8 cellular contexts compared by ENCODE assay signal in the genomic region with DNA sequence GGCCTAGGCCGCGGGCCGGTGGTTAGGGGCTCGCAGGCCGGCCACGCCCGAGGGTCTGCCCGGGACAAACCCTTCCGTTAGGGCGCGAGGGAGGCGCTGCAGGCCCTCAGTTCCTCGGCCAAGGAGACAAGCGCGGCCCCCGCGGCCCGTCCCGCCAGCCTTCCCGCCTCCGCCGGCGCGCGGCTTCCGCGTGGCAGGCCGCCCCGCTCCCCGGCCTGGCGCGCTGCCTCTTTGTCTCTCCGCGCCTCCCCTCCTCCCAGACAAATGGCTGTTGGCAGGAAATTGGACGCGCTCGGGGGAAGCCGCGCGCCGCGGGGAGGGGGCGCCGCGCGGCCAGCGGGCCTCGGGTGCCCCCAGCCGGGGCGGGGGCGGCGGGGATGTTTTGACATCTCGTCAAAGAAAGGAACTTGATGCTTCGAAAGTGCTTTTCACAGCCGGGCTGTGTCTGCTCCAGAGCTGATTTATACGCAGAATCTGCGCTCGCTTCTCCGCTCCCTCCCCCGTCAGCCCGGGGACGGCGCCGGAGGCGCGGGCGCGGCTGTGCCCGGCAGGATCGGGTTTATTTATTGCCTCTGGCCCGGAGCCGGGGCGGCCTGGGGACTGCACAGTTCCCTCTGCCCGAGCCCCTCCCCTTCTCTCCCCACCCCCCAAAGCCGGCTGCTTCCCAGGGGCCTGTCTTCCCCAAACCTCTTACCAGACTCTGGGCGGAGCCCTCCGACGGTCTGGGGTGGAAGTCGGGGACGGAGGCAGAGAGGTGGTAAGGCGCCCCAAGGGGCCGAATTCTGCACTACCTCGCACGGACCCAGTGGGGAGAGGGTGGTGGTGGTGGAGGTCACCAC. TPM values are rescaled to one million over a fixed set of nuclear protein-coding genes. Genes with fewer than 3 reads are reported as not detected.
DNase-seq lines count a peak whose midpoint lies in the region; ATAC-seq and TF ChIP-seq lines count a peak whose summit lies in the region.

No MANE protein-coding gene starts in this region.

- TF ChIP-seq RAD21 in Ishikawa (IDR thresholded peaks at IDR 0.05; ENCODE audit: low read depth) (peak; percentile 18; the same call in 1 of the 2 replicates), neural cell (conservative IDR thresholded peaks at IDR 0.05) (peak; percentile 36)

- DNase-seq in RPMI7951 (ENCODE audit: low read depth) (peak; percentile 82), fibroblast of the conjunctiva (ENCODE audit: low read depth) (peak; percentile 75)
- DNase-seq in activated T-helper 2 cell treated with anti-CD3 and anti-CD28 coated beads, Interferon-gamma antibody, Interleukin-2, Interleukin-4, amounts not matched to agents 10 μg/mL and 5 μg/mL and 100 μg/mL, durations not matched to agents 14 hours and 24 hours and 36 hours (ENCODE audit: low spot score): peak; percentile 79
- DNase-seq in stimulated activated naive CD8-positive, alpha-beta T cell treated with anti-CD3 and anti-CD28 coated beads, Interleukin-15, amount 100 ng/mL, for 72 hours: peak; percentile 81 to 88

- peak overlapping the region; percentile 82 for H3K4me2 ChIP-seq in DOHH2 (ENCODE audit: low read length)
- peak overlapping the region; percentile 55 for H3K4me2 ChIP-seq in neural cell (ENCODE audit: low read length)

- no peaks in the 10 kb centered on the region for H4K20me1 ChIP-seq in DOHH2 (ENCODE audit: control insufficient read depth, insufficient read depth, low read depth, low read length)
- no peaks in the 10 kb centered on the region for H4K20me1 ChIP-seq in neural cell (ENCODE audit: insufficient read depth)

- peaks cover 31% of the 10 kb centered on the region for H3K4me1 ChIP-seq in DOHH2 (ENCODE audit: control insufficient read depth, low read length)

- peak overlapping the region; percentile 85 for H3K27ac Mint-ChIP-seq in activated T-helper 2 cell treated with anti-CD3 and anti-CD28 coated beads, Interferon-gamma antibody, Interleukin-2, Interleukin-4, amounts not matched to agents 10 μg/mL and 5 μg/mL and 100 μg/mL, durations not matched to agents 14 hours and 24 hours and 36 hours
- H3K27ac Mint-ChIP-seq in stimulated activated naive CD8-positive, alpha-beta T cell treated with anti-CD3 and anti-CD28 coated beads, Interleukin-15, amount 100 ng/mL, for 72 hours: peak overlapping the region; percentile 78 to 91

- peak; percentile 73 for TF ChIP-seq CTCF in DOHH2 (IDR thresholded peaks at IDR 0.05; ENCODE audit: low read depth, low read length, poor library complexity, severe bottlenecking)
- TF ChIP-seq CTCF in neural cell (IDR thresholded peaks at IDR 0.05; ENCODE audit: poor library complexity, severe bottlenecking): peak; percentile 56

- H3K27me3 ChIP-seq in DOHH2 (ENCODE audit: control insufficient read depth, low read length) (no peaks in the 10 kb centered on the region), neural cell (ENCODE audit: insufficient read depth, low read depth, low read length) (no peaks in the 10 kb centered on the region)

- intact Hi-C loops in activated T-helper 2 cell treated with anti-CD3 and anti-CD28 coated beads, Interferon-gamma antibody, Interleukin-2, Interleukin-4, amounts not matched to agents 10 μg/mL and 5 μg/mL and 100 μg/mL, durations not matched to agents 14 hours and 24 hours and 36 hours (cut with micrococcal nuclease): loop anchor here (1.0 to 2.0 kb wide), 2 partner anchors 33 to 292 kb away; no protein-coding TSS in a partner anchor

- no peak for TF ChIP-seq EP300 in Ishikawa (IDR thresholded peaks at IDR 0.05; ENCODE audit: borderline replicate concordance)
- peak; percentile 80 for TF ChIP-seq EP300 in neural cell (conservative IDR thresholded peaks at IDR 0.05; ENCODE audit: poor library complexity, severe bottlenecking)

- H3K36me3 Mint-ChIP-seq in activated T-helper 2 cell treated with anti-CD3 and anti-CD28 coated beads, Interferon-gamma antibody, Interleukin-2, Interleukin-4, amounts not matched to agents 10 μg/mL and 5 μg/mL and 100 μg/mL, durations not matched to agents 14 hours and 24 hours and 36 hours (ENCODE audit: low read depth): peaks cover 5% of the 10 kb centered on the region

- H3K4me3 Mint-ChIP-seq in activated T-helper 2 cell treated with anti-CD3 and anti-CD28 coated beads, Interferon-gamma antibody, Interleukin-2, Interleukin-4, amounts not matched to agents 10 μg/mL and 5 μg/mL and 100 μg/mL, durations not matched to agents 14 hours and 24 hours and 36 hours (ENCODE audit: low read depth): peak overlapping the region; percentile 64
- peak overlapping the region; percentile 73 to 75 for H3K4me3 Mint-ChIP-seq in stimulated activated naive CD8-positive, alpha-beta T cell treated with anti-CD3 and anti-CD28 coated beads, Interleukin-15, amount 100 ng/mL, for 72 hours

- H3F3A ChIP-seq in DOHH2 (ENCODE audit: control insufficient read depth, insufficient read depth): 0 out of 2 replicates have a peak, but pooled peaks cover 5% of the 10 kb centered on the region
- H3F3A ChIP-seq in neural cell (ENCODE audit: insufficient read depth, low read length, poor library complexity, severe bottlenecking): no peaks in the 10 kb centered on the region

- H3K9me3 Mint-ChIP-seq in activated T-helper 2 cell treated with anti-CD3 and anti-CD28 coated beads, Interferon-gamma antibody, Interleukin-2, Interleukin-4, amounts not matched to agents 10 μg/mL and 5 μg/mL and 100 μg/mL, durations not matched to agents 14 hours and 24 hours and 36 hours: no peaks in the 10 kb centered on the region
- H3K9me3 Mint-ChIP-seq in stimulated activated naive CD8-positive, alpha-beta T cell treated with anti-CD3 and anti-CD28 coated beads, Interleukin-15, amount 100 ng/mL, for 72 hours: no peaks in the 10 kb centered on the region

- peak overlapping the region; percentile 77 for H3K9ac ChIP-seq in neural cell (ENCODE audit: low read length)

- peak overlapping the region; percentile 33 for H2AFZ ChIP-seq in neural cell (ENCODE audit: low read depth, low read length)

- H3K4me3 ChIP-seq in DOHH2 (ENCODE audit: low read length): peak overlapping the region; percentile 92
- H3K4me3 ChIP-seq in neural cell (ENCODE audit: low read length): peak overlapping the region; percentile 64

- peak; percentile 94 for ATAC-seq in GM21619 (IDR thresholded peaks at IDR 0.05; ENCODE audit: unreplicated experiment)
- peak; percentile 96 for ATAC-seq in stimulated activated naive CD8-positive, alpha-beta T cell treated with anti-CD3 and anti-CD28 coated beads, Interleukin-15, amount 100 ng/mL, for 72 hours

- peaks cover 14% of the 10 kb centered on the region for H3K4me1 Mint-ChIP-seq in activated T-helper 2 cell treated with anti-CD3 and anti-CD28 coated beads, Interferon-gamma antibody, Interleukin-2, Interleukin-4, amounts not matched to agents 10 μg/mL and 5 μg/mL and 100 μg/mL, durations not matched to agents 14 hours and 24 hours and 36 hours (ENCODE audit: low read depth)
- H3K4me1 Mint-ChIP-seq in stimulated activated naive CD8-positive, alpha-beta T cell treated with anti-CD3 and anti-CD28 coated beads, Interleukin-15, amount 100 ng/mL, for 72 hours: peaks cover 32% of the 10 kb centered on the region

- no peaks in the 10 kb centered on the region for H3K36me3 ChIP-seq in DOHH2 (ENCODE audit: control insufficient read depth, low read length)
- no peaks in the 10 kb centered on the region for H3K36me3 ChIP-seq in neural cell (ENCODE audit: insufficient read depth, low read length)

- H3K27me3 Mint-ChIP-seq in activated T-helper 2 cell treated with anti-CD3 and anti-CD28 coated beads, Interferon-gamma antibody, Interleukin-2, Interleukin-4, amounts not matched to agents 10 μg/mL and 5 μg/mL and 100 μg/mL, durations not matched to agents 14 hours and 24 hours and 36 hours (ENCODE audit: low read depth): no peaks in the 10 kb centered on the region
- no peaks in the 10 kb centered on the region for H3K27me3 Mint-ChIP-seq in stimulated activated naive CD8-positive, alpha-beta T cell treated with anti-CD3 and anti-CD28 coated beads, Interleukin-15, amount 100 ng/mL, for 72 hours

- H3K79me2 ChIP-seq in DOHH2 (ENCODE audit: control insufficient read depth, low read length): peaks cover 17% of the 10 kb centered on the region
- H3K79me2 ChIP-seq in neural cell (replicated peaks; ENCODE audit: insufficient read depth, low read length): no peaks in the 10 kb centered on the region

- peak overlapping the region; percentile 74 for H3K27ac ChIP-seq in DOHH2 (ENCODE audit: low read depth, low read length)
- peak overlapping the region; percentile 88 for H3K27ac ChIP-seq in neural cell (ENCODE audit: low read length)

- H3K9me2 ChIP-seq in DOHH2 (replicated peaks; ENCODE audit: control insufficient read depth, low read length) (no peaks in the 10 kb centered on the region), neural cell (ENCODE audit: insufficient read depth, low read length) (no peaks in the 10 kb centered on the region)

- H3K9me3 ChIP-seq in DOHH2 (ENCODE audit: control insufficient read depth, insufficient read depth, low read length) (no peaks in the 10 kb centered on the region), neural cell (ENCODE audit: low read length) (no peaks in the 10 kb centered on the region)

RNA-seq across cellular contexts. Expression of a gene that starts 20.8 kb away (rescaled TPM):
- 2.3 and 4.4 TPM in 2 replicates for total RNA-seq in RPMI7951 (2014; rRNA removed; shearing (Covaris generic))
- 16.3 and 16.4 TPM in 2 replicates for total RNA-seq in activated T-helper 2 cell treated with anti-CD3 and anti-CD28 coated beads, Interferon-gamma antibody, Interleukin-2, Interleukin-4, amounts not matched to agents 10 μg/mL and 5 μg/mL and 100 μg/mL, durations not matched to agents 14 hours and 24 hours and 36 hours
- 41.5 and 50.6 TPM in 2 replicates for polyA plus RNA-seq in neural cell
- 45.5 and 51.2 TPM in 2 replicates for polyA minus RNA-seq in neural cell

RNA-seq across cellular contexts. Expression of a gene that starts 37.2 kb away (rescaled TPM):
- not detected in 2 replicates for total RNA-seq in RPMI7951 (2014; rRNA removed; shearing (Covaris generic))
- total RNA-seq in activated T-helper 2 cell treated with anti-CD3 and anti-CD28 coated beads, Interferon-gamma antibody, Interleukin-2, Interleukin-4, amounts not matched to agents 10 μg/mL and 5 μg/mL and 100 μg/mL, durations not matched to agents 14 hours and 24 hours and 36 hours: 0.37 and 0.50 TPM in 2 replicates
- polyA plus RNA-seq in neural cell: not detected in 2 replicates
- not detected in 2 replicates for polyA minus RNA-seq in neural cell

RNA-seq across cellular contexts. Expression of a gene that starts 37.3 kb away (rescaled TPM):
- not detected in 2 replicates for total RNA-seq in RPMI7951 (2014; rRNA removed; shearing (Covaris generic))
- total RNA-seq in activated T-helper 2 cell treated with anti-CD3 and anti-CD28 coated beads, Interferon-gamma antibody, Interleukin-2, Interleukin-4, amounts not matched to agents 10 μg/mL and 5 μg/mL and 100 μg/mL, durations not matched to agents 14 hours and 24 hours and 36 hours: 0.21 TPM in 1 of 2 replicates, not detected in the other
- not detected in 2 replicates for polyA plus RNA-seq in neural cell
- not detected in 2 replicates for polyA minus RNA-seq in neural cell

RNA-seq across cellular contexts. Expression of a gene that starts 52.9 kb away (rescaled TPM):
- total RNA-seq in RPMI7951 (2014; rRNA removed; shearing (Covaris generic)): not detected in 2 replicates
- not detected in 2 replicates for total RNA-seq in activated T-helper 2 cell treated with anti-CD3 and anti-CD28 coated beads, Interferon-gamma antibody, Interleukin-2, Interleukin-4, amounts not matched to agents 10 μg/mL and 5 μg/mL and 100 μg/mL, durations not matched to agents 14 hours and 24 hours and 36 hours
- polyA plus RNA-seq in neural cell: not detected in 2 replicates
- polyA minus RNA-seq in neural cell: not detected in 2 replicates

RNA-seq across cellular contexts. Expression of a gene that starts 53.0 kb away (rescaled TPM):
- not detected in 2 replicates for total RNA-seq in RPMI7951 (2014; rRNA removed; shearing (Covaris generic))
- 0.02 TPM in 1 of 2 replicates, not detected in the other for total RNA-seq in activated T-helper 2 cell treated with anti-CD3 and anti-CD28 coated beads, Interferon-gamma antibody, Interleukin-2, Interleukin-4, amounts not matched to agents 10 μg/mL and 5 μg/mL and 100 μg/mL, durations not matched to agents 14 hours and 24 hours and 36 hours
- not detected in 2 replicates for polyA plus RNA-seq in neural cell
- polyA minus RNA-seq in neural cell: not detected in 2 replicates

Comparison
In these comparisons a context has a peak if more than half of its experiments do, and no peak if none do; other contexts are left out.
1. Peak in every context shown above with its lines: DNase-seq, ATAC-seq, H3K4me3 ChIP-seq and H3K27ac ChIP-seq.